22 cellular contexts compared by ENCODE assay signal in the genomic region with DNA sequence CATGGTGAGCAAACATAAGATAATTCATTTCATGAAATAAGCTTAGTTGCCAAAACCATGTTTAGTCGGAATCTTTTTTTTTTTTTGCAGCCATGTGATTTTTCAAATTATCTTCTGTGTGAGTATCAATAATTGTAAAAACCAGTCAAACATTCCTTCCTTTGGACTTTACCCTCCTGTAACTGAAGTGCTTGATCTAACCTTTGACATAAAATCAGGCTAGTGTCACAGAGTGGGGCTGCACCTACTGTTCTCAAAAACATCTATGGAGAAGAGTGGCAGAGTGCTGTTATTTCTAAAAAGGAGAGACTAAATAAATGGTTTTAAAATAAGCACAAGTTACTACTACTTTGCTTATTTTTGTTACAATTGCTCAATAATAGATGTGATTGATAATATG.
DNase-seq lines count a peak whose midpoint lies in the region; ATAC-seq, FAIRE-seq and TF ChIP-seq lines count a peak whose summit lies in the region.
"Had no signal": no experiment of that assay in that cellular context is flagged by ENCODE, and none has a peak within 500 bp of the region (broad histone marks: within the 10 kb centered on the region; RNA-seq: fewer than 3 reads in every experiment).

No MANE protein-coding gene starts in this region.

- no peaks in the 10 kb centered on the region for H3K36me3 ChIP-seq in hepatocyte (replicated peaks; ENCODE audit: insufficient read depth, low read depth)
- H3K36me3 ChIP-seq in HepG2 (replicated peaks in 1 of 2; ENCODE audit: control insufficient read depth in 1 of 2, insufficient read depth in 2 of 2, low read length in 2 of 2): no peaks in the 10 kb centered on the region
- H3K36me3 ChIP-seq in mucosa of descending colon (ENCODE audit: low read depth): no peaks in the 10 kb centered on the region
- H3K36me3 ChIP-seq: BE2C; BLaER1 treated with 17β-estradiol and CSF1 and Interleukin-3, amounts not matched to agents 10 nM and 100 nM; HAP-1 had no signal

- H3K9me3 ChIP-seq in hepatocyte (ENCODE audit: low read depth) (no peaks in the 10 kb centered on the region), HepG2 (ENCODE audit: low read length) (no peaks in the 10 kb centered on the region), mucosa of descending colon (no peaks in the 10 kb centered on the region)
- H3K9me3 ChIP-seq: A549, BE2C, HAP-1 had no signal

- POLR2A ChIA-PET in HepG2 (lab: Yijun Ruan, JAX): interaction anchor here (2.2 kb wide), 1 partner anchor 9 kb away, joined by 9 read pairs; no protein-coding TSS in a partner anchor

- no peak overlapping the region for H2AFZ ChIP-seq in hepatocyte
- H2AFZ ChIP-seq in HepG2 (ENCODE audit: low read length): no peak overlapping the region

- TF ChIP-seq RAD21 in HepG2 (CRISPR knock-in tag; IDR thresholded peaks at IDR 0.05): no peak

- CTCF ChIA-PET in HepG2 (lab: Yijun Ruan, JAX; ENCODE audit: low intra/inter-chr PET ratio, low total read pairs): no interaction called here

- 80% methylated on average over 1 of the region's 1 CpG for WGBS in hepatocyte (ENCODE audit: low lambda C conversion rate, missing lambda C conversion rate)
- 88% methylated on average over 1 of the region's 1 CpG for WGBS in HepG2 (ENCODE audit: low lambda C conversion rate)

- in situ Hi-C loops in HepG2 (cut with HindIII; ENCODE audit: extremely low pct_ligation_motif_present, low pct_unique_long_range_greater_than_20kb): loop anchor here (10.0 kb wide), 1 partner anchor 295 kb away; no protein-coding TSS in a partner anchor

- TF ChIP-seq POLR2A in HepG2 (IDR thresholded peaks at IDR 0.05; ENCODE audit: insufficient read depth in 1 of 2, low read depth in 2 of 2, low read length in 2 of 2): no peak

- intact Hi-C loops in HepG2 (cut with micrococcal nuclease; ENCODE audit: unreplicated experiment) (no loop called here), mucosa of descending colon (cut with DNase I, micrococcal nuclease) (no loop called here)

- H3K9me2 ChIP-seq in hepatocyte (replicated peaks; ENCODE audit: insufficient read depth): no peaks in the 10 kb centered on the region

- H3K27me3 ChIP-seq in hepatocyte (no peaks in the 10 kb centered on the region), HepG2 (ENCODE audit: control insufficient read depth in 1 of 2, insufficient read depth in 2 of 2, low read length in 2 of 2) (no peaks in the 10 kb centered on the region)
- H3K27me3 ChIP-seq: BE2C; BLaER1 treated with 17β-estradiol and CSF1 and Interleukin-3, amounts not matched to agents 10 nM and 100 nM had no signal

- no peak for FAIRE-seq in HepG2 (lab: Jason Lieb, UNC)
- FAIRE-seq: A549, G401.6, GM12892, H54 had no signal

- ATAC-seq in HepG2 (no peak), mucosa of descending colon (peak; percentile 51), HG02571 (IDR thresholded peaks at IDR 0.05; ENCODE audit: unreplicated experiment) (no peak)
- ATAC-seq: A549 had no signal

- H3K4me1 ChIP-seq in hepatocyte (ENCODE audit: insufficient read depth) (peaks cover 9% of the 10 kb centered on the region), HepG2 (ENCODE audit: insufficient read depth, low read length) (peaks cover 42% of the 10 kb centered on the region), mucosa of descending colon (ENCODE audit: low read depth) (no peaks in the 10 kb centered on the region)
- H3K4me1 ChIP-seq: A549, BE2C, HAP-1 had no signal

- no peak overlapping the region for H3K4me3 ChIP-seq in hepatocyte
- no peak overlapping the region for H3K4me3 ChIP-seq in HepG2 (replicated peaks in 1 of 3; ENCODE audit: insufficient read depth in 1 of 3, low read depth in 2 of 3, low read length in 3 of 3)
- H3K4me3 ChIP-seq in mucosa of descending colon: no peak overlapping the region
- H3K4me3 ChIP-seq: A549; BLaER1 treated with 17β-estradiol and CSF1 and Interleukin-3, amounts not matched to agents 10 nM and 100 nM; HAP-1 had no signal

- no peak for TF ChIP-seq CTCF in hepatocyte (IDR thresholded peaks at IDR 0.05; ENCODE audit: poor library complexity)
- no peak for TF ChIP-seq CTCF in HepG2 (CRISPR knock-in tag; IDR thresholded peaks at IDR 0.05)
- no peak for TF ChIP-seq CTCF in mucosa of descending colon (IDR thresholded peaks at IDR 0.05)

- no peak overlapping the region for H3K9ac ChIP-seq in HepG2 (ENCODE audit: insufficient read depth, low read depth, low read length)
- H3K9ac ChIP-seq: BLaER1 treated with 17β-estradiol and CSF1 and Interleukin-3, amounts not matched to agents 10 nM and 100 nM had no signal

- DNase-seq in hepatocyte (ENCODE audit: low spot score): no peak
- DNase-seq in HepG2 (ENCODE audit: low spot score): peak; percentile 15
- no peak for DNase-seq in mucosa of descending colon
- DNase-seq in NCI-H524 treated with DMSO at 0.1 percent for 48 hours (lab: John Stamatoyannopoulos, UW): no peak
- no peak for DNase-seq in DMS53 (lab: John Stamatoyannopoulos, UW)
- DNase-seq: 8988T; ACHN; AML-193; BE2C; Calu3; CD4-positive, alpha-beta memory T cell; COR-L47; DND-41; GOT3; HFFc6 had no signal

- no TSS peak for BruUV-seq in HepG2 (replicated peaks; lab: Mats Ljungman, UMichigan)

- H3K27ac ChIP-seq in hepatocyte (peak overlapping the region; percentile 67), HepG2 (ENCODE audit: extremely low read length, insufficient read depth, low read length) (no peak overlapping the region)
- H3K27ac ChIP-seq: A549; BLaER1 treated with 17β-estradiol and CSF1 and Interleukin-3, amounts not matched to agents 10 nM and 100 nM had no signal

- no peak; a peak in 1 of 4 replicates for TF ChIP-seq EP300 in HepG2 (IDR thresholded peaks at IDR 0.05; ENCODE audit: low read depth in 2 of 2, low read length in 2 of 2)
- TF ChIP-seq EP300 in HepG2 (CRISPR knock-in tag; IDR thresholded peaks at IDR 0.05; ENCODE audit: borderline replicate concordance): no peak

- no peaks in the 10 kb centered on the region for H4K20me1 ChIP-seq in hepatocyte (ENCODE audit: insufficient read depth, poor library complexity, severe bottlenecking)
- H4K20me1 ChIP-seq in HepG2 (ENCODE audit: insufficient read depth, low read length): no peaks in the 10 kb centered on the region
- H4K20me1 ChIP-seq: BLaER1 treated with 17β-estradiol and CSF1 and Interleukin-3, amounts not matched to agents 10 nM and 100 nM had no signal

- H3K79me2 ChIP-seq in hepatocyte (no peaks in the 10 kb centered on the region), HepG2 (ENCODE audit: insufficient read depth, low read length) (no peaks in the 10 kb centered on the region)

- H3K4me2 ChIP-seq in hepatocyte: no peak overlapping the region
- H3K4me2 ChIP-seq in HepG2 (ENCODE audit: low read depth, low read length): no peak overlapping the region
- H3K4me2 ChIP-seq: A549; BLaER1 treated with 17β-estradiol and CSF1 and Interleukin-3, amounts not matched to agents 10 nM and 100 nM had no signal

TF ChIP-seq in HepG2, 621 proteins besides CTCF, POLR2A, EP300 and RAD21 (continues in another document):
- TF ChIP-seq, protein P1, sequence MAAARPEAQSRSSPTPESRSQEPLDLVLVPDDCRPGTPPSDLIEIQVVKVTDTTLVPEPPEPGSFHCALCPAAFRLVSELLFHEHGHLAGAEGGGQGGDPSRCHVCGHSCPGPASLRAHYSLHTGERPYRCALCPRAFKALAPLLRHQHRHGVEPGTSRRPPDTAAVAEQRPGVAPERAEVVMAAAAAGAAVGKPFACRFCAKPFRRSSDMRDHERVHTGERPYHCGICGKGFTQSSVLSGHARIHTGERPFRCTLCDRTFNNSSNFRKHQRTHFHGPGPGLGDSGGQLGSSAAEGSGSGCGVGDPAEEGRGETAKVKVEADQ (CRISPR knock-in tag; IDR thresholded peaks at IDR 0.05; ENCODE audit: borderline replicate concordance): no peak
- no peak for TF ChIP-seq PRDM15 (CRISPR knock-in tag; IDR thresholded peaks at IDR 0.05)
- TF ChIP-seq CERS6 (CRISPR knock-in tag; IDR thresholded peaks at IDR 0.05): no peak
- TF ChIP-seq CHD4 (IDR thresholded peaks at IDR 0.05; ENCODE audit: borderline replicate concordance, low read length): no peak
